Comparison of ENCODE assay signal across 17 cellular contexts in the genomic region with DNA sequence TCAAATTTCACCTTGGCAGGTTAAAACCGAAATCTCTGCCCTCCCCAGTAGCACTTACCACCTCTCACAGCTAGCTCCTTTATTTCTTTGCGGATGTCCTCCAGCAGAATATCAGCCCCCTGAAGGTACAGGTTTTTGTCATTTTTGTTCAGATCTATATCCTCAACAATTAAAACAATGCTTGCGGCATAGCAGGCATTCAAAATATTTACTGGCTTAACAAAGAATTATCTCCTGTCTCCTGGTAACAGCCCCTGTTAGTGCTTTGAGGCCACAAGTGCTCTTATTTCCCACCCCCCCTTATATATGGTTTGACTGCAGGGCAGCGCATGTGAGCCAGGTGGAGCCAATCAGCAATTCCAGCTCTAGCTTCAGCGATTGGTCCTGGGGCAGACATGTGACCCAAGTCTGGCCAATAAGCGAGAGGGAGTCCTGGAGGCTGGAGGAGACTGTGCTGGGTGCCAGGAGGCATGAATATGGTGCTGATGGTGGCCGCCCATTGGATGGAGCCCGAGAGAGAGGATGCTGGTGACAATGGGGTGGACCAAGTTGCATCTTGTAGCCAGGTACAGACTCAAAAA. TPM values are rescaled to one million over a fixed set of nuclear protein-coding genes. Genes with fewer than 3 reads are reported as not detected.
DNase-seq lines count a peak whose midpoint lies in the region; TF ChIP-seq lines count a peak whose summit lies in the region.
"Had no signal": no experiment of that assay in that cellular context is flagged by ENCODE, and none has a peak within 500 bp of the region (broad histone marks: within the 10 kb centered on the region; RNA-seq: fewer than 3 reads in every experiment).

No MANE protein-coding gene starts in this region.

- H3K36me3 Mint-ChIP-seq in nephron progenitor cell (ENCODE audit: low read depth): peaks cover 40% of the 10 kb centered on the region
- H3K36me3 Mint-ChIP-seq: activated naive CD4-positive, alpha-beta T cell treated with anti-CD3 and anti-CD28 coated beads, Interleukin-2, amount 10 ng/mL, durations not matched to agents 7 days and 5 days had no signal

- no peak overlapping the region for H3K27ac ChIP-seq in OCI-LY7 (ENCODE audit: low read depth, low read length, poor library complexity, severe bottlenecking)
- H3K27ac ChIP-seq: body of pancreas had no signal

- CTCF ChIA-PET in OCI-LY7 (lab: Charles Lee; ENCODE audit: unreplicated experiment): no interaction called here

- DNase-seq in 8988T: peak; percentile 51
- DNase-seq in EH (ENCODE audit: low read depth): peak; percentile 16
- peak; percentile 16 for DNase-seq in OCI-LY7 (ENCODE audit: low spot score)
- DNase-seq in germinal center (ENCODE audit: low spot score): peak; percentile 22
- DNase-seq in HT-29 (ENCODE audit: low spot score): no peak
- DNase-seq in nephron progenitor cell: no peak
- no peak for DNase-seq in NCI-H1105 (lab: John Stamatoyannopoulos, UW)
- DNase-seq in cerebellum (ENCODE audit: low spot score): no peak
- DNase-seq: activated CD8-positive, alpha-beta memory T cell treated with anti-CD3 and anti-CD28 coated beads, Interleukin-2, amount 50 U/mL, for 48 hours; activated naive CD4-positive, alpha-beta T cell treated with anti-CD3 and anti-CD28 coated beads, Interleukin-2, amount 10 ng/mL, durations not matched to agents 7 days and 5 days; body of pancreas; GF-D8; GOT3; head of caudate nucleus; IMR-90; islet precursor cell; NCI-H1105 treated with DMSO at 0.1 percent for 48 hours had no signal

- POLR2A ChIA-PET in OCI-LY7 (lab: Charles Lee): no interaction called here

- BruUV-seq in OCI-LY7 (replicated peaks; lab: Mats Ljungman, UMichigan): no TSS peak

- H3K4me3 Mint-ChIP-seq in nephron progenitor cell: no peak overlapping the region
- H3K4me3 Mint-ChIP-seq: activated naive CD4-positive, alpha-beta T cell treated with anti-CD3 and anti-CD28 coated beads, Interleukin-2, amount 10 ng/mL, durations not matched to agents 7 days and 5 days had no signal

- H3K36me3 ChIP-seq in OCI-LY7 (ENCODE audit: insufficient read depth, low read length): no peaks in the 10 kb centered on the region

- no peak overlapping the region for H3K27ac Mint-ChIP-seq in nephron progenitor cell
- H3K27ac Mint-ChIP-seq: activated naive CD4-positive, alpha-beta T cell treated with anti-CD3 and anti-CD28 coated beads, Interleukin-2, amount 10 ng/mL, durations not matched to agents 7 days and 5 days had no signal

- H3K4me1 Mint-ChIP-seq in nephron progenitor cell: peaks cover 72% of the 10 kb centered on the region
- H3K4me1 Mint-ChIP-seq: activated naive CD4-positive, alpha-beta T cell treated with anti-CD3 and anti-CD28 coated beads, Interleukin-2, amount 10 ng/mL, durations not matched to agents 7 days and 5 days had no signal

- no peak overlapping the region; the same call in 1 of the 2 replicates for H3K4me2 ChIP-seq in OCI-LY7 (ENCODE audit: low read length)

- H3K27me3 Mint-ChIP-seq in nephron progenitor cell (ENCODE audit: low read depth, poor library complexity): peaks cover 3% of the 10 kb centered on the region

- no peaks in the 10 kb centered on the region for H3K9me3 Mint-ChIP-seq in nephron progenitor cell
- H3K9me3 Mint-ChIP-seq: activated naive CD4-positive, alpha-beta T cell treated with anti-CD3 and anti-CD28 coated beads, Interleukin-2, amount 10 ng/mL, durations not matched to agents 7 days and 5 days had no signal

- H3K4me1 ChIP-seq in OCI-LY7 (ENCODE audit: insufficient read depth, low read length, poor library complexity, severe bottlenecking): no peaks in the 10 kb centered on the region

- H4K20me1 ChIP-seq in OCI-LY7 (ENCODE audit: insufficient read depth, low read length): no peaks in the 10 kb centered on the region

- no peaks in the 10 kb centered on the region for H3K79me2 ChIP-seq in OCI-LY7 (ENCODE audit: insufficient read depth, low read depth, low read length)

- no peaks in the 10 kb centered on the region for H3K9me2 ChIP-seq in OCI-LY7 (ENCODE audit: insufficient read depth, low read length)

- TF ChIP-seq CTCF in OCI-LY7 (conservative IDR thresholded peaks at IDR 0.05; ENCODE audit: low read length) (no peak), nephron progenitor cell (IDR thresholded peaks at IDR 0.05) (no peak)

- H3K4me3 ChIP-seq in OCI-LY7 (ENCODE audit: low read depth, low read length, poor library complexity, severe bottlenecking): no peak overlapping the region
- H3K4me3 ChIP-seq: body of pancreas had no signal

- H2AFZ ChIP-seq in OCI-LY7 (ENCODE audit: low read length): no peak overlapping the region

- H3K9me3 ChIP-seq in OCI-LY7 (ENCODE audit: low read length): no peaks in the 10 kb centered on the region
- H3K9me3 ChIP-seq: body of pancreas had no signal

- intact Hi-C loops in OCI-LY7 (cut with micrococcal nuclease; ENCODE audit: unreplicated experiment): no loop called here

RNA-seq across cellular contexts. Expression of a gene that starts 21.0 kb away (rescaled TPM):
- 0.03 TPM in 1 of 2 replicates, not detected in the other for total RNA-seq in OCI-LY7 (2014; rRNA removed; shearing (Covaris generic))
- total RNA-seq in OCI-LY7 (2022) (0.51 TPM in 1 of 2 replicates, not detected in the other), cerebellum (22.6 TPM)
- total RNA-seq in HT-29 (2014; rRNA removed; shearing (Covaris generic)): 147 and 158 TPM in 2 replicates

Comparison
In these comparisons a context has a peak if more than half of its experiments do, and no peak if none do; other contexts are left out.
1. DNase-seq: peak in 8988T (single experiment), EH (single experiment), OCI-LY7 (single experiment) and germinal center (single experiment); none in HT-29 (single experiment), nephron progenitor cell (single experiment), NCI-H1105 (single experiment) and cerebellum (single experiment).
2. RNA of a gene that starts 21.0 kb away (total RNA-seq): 147 to 158 TPM in HT-29 and 22.6 TPM in cerebellum (single experiment); 0.03 to 0.51 TPM in OCI-LY7; every median in the first group is over 10 times any median in the second.